ENCODE assay signal across 8 cellular contexts in genomic region chr6:131063028-131063763, GRCh38. TPM values are rescaled to one million over a fixed set of nuclear protein-coding genes. Genes with fewer than 3 reads are reported as not detected.
DNase-seq lines count a peak whose midpoint lies in the region; ATAC-seq and TF ChIP-seq lines count a peak whose summit lies in the region.

Gene EPB41L2 (minus strand): TSS chr6:131063245. CDS start chr6:130956485, 106,760 bp downstream.

- no peaks in the 10 kb centered on the region for H3F3A ChIP-seq in neural cell (ENCODE audit: insufficient read depth, low read length, poor library complexity, severe bottlenecking)

- no peaks in the 10 kb centered on the region for H4K20me1 ChIP-seq in neural cell (ENCODE audit: insufficient read depth)

- no peaks in the 10 kb centered on the region for H3K79me2 ChIP-seq in neural cell (replicated peaks; ENCODE audit: insufficient read depth, low read length)

- H3K27ac ChIP-seq in RWPE2 (ENCODE audit: poor library complexity, severe bottlenecking) (peak within 1 kb of the TSS; percentile 60), neural cell (ENCODE audit: low read length) (no peak within 1 kb of the TSS), stomach (peak within 1 kb of the TSS; percentile 54 to 91 (median 84))

- H3K4me1 ChIP-seq in RWPE2 (ENCODE audit: insufficient read depth, poor library complexity, severe bottlenecking) (peaks cover 15% of the 10 kb centered on the region), stomach (peaks cover 0 to 40% (median 15%) of the 10 kb centered on the region in 4 donors)

- DNase-seq in CMK (ENCODE audit: low read depth) (peak; percentile 58), RWPE2 (ENCODE audit: low spot score) (peak; percentile 86), fibroblast of the conjunctiva (ENCODE audit: low read depth) (peak; percentile 74), stomach (peak; percentile 86)
- peak; percentile 92 for DNase-seq in activated effector memory CD4-positive, alpha-beta T cell treated with anti-CD3 and anti-CD28 coated beads, Interleukin-2, amount 50 U/mL, for 16 hours

- H2AFZ ChIP-seq in neural cell (ENCODE audit: low read depth, low read length): peak within 1 kb of the TSS; percentile 36

- intact Hi-C loops in stomach (cut with DNase I; ENCODE audit: low total_unique reads): no loop called here

- TF ChIP-seq CTCF in RWPE2 (IDR thresholded peaks at IDR 0.05; ENCODE audit: poor library complexity, severe bottlenecking): peak; percentile 6
- TF ChIP-seq CTCF in neural cell (IDR thresholded peaks at IDR 0.05; ENCODE audit: poor library complexity, severe bottlenecking): no peak
- peak in 3 of 7 experiments; percentile 35 to 54 (median 39) for TF ChIP-seq CTCF in stomach (IDR thresholded peaks at IDR 0.05)

- TF ChIP-seq POLR2A in stomach (IDR thresholded peaks at IDR 0.05): no peak

- TF ChIP-seq EP300 in neural cell (conservative IDR thresholded peaks at IDR 0.05; ENCODE audit: poor library complexity, severe bottlenecking) (no peak), stomach (IDR thresholded peaks at IDR 0.05) (no peak)

- 0% methylated on average over 11 to 61 of the region's 61 CpGs for WGBS in stomach, 5 donors

- H3K9ac ChIP-seq in neural cell (ENCODE audit: low read length): peak within 1 kb of the TSS; percentile 64

- peak within 1 kb of the TSS; percentile 31 for H3K4me2 ChIP-seq in neural cell (ENCODE audit: low read length)

- TF ChIP-seq RAD21 in neural cell (conservative IDR thresholded peaks at IDR 0.05): no peak

- H3K36me3 ChIP-seq in RWPE2 (ENCODE audit: low read depth) (no peaks in the 10 kb centered on the region), neural cell (ENCODE audit: insufficient read depth, low read length) (no peaks in the 10 kb centered on the region), stomach (no peaks in the 10 kb centered on the region)

- no peaks in the 10 kb centered on the region for H3K9me3 ChIP-seq in RWPE2 (ENCODE audit: severe bottlenecking)
- H3K9me3 ChIP-seq in neural cell (ENCODE audit: low read length): no peaks in the 10 kb centered on the region
- H3K9me3 ChIP-seq in stomach: no peaks in the 10 kb centered on the region

- peak; percentile 73 for ATAC-seq in GM19452 (IDR thresholded peaks at IDR 0.05; ENCODE audit: unreplicated experiment)
- ATAC-seq in HG03575 (IDR thresholded peaks at IDR 0.05; ENCODE audit: extremely low read depth, insufficient number of reproducible peaks, low FRiP score, unreplicated experiment): peak; percentile 28
- peak; percentile 89 for ATAC-seq in RWPE2 (ENCODE audit: low read depth)

- H3K4me3 ChIP-seq in RWPE2 (ENCODE audit: severe bottlenecking): peak within 1 kb of the TSS; percentile 92
- peak within 1 kb of the TSS; percentile 88 for H3K4me3 ChIP-seq in neural cell (ENCODE audit: low read length)
- peak within 1 kb of the TSS; percentile 79 to 99 (median 97) for H3K4me3 ChIP-seq in stomach

- no peaks in the 10 kb centered on the region for H3K9me2 ChIP-seq in neural cell (ENCODE audit: insufficient read depth, low read length)

- H3K27me3 ChIP-seq in RWPE2 (ENCODE audit: insufficient read depth, poor library complexity, severe bottlenecking) (no peaks in the 10 kb centered on the region), neural cell (ENCODE audit: insufficient read depth, low read depth, low read length) (peaks cover 6% of the 10 kb centered on the region), stomach (no peaks in the 10 kb centered on the region)

TF ChIP-seq in neural cell, 6 proteins besides CTCF, POLR2A, EP300 and RAD21:
- TF ChIP-seq MXI1 (conservative IDR thresholded peaks at IDR 0.05; ENCODE audit: poor library complexity, severe bottlenecking): no peak
- TF ChIP-seq POLR2AphosphoS5 (IDR thresholded peaks at IDR 0.05): no peak
- TF ChIP-seq EZH2 (IDR thresholded peaks at IDR 0.05; ENCODE audit: borderline replicate concordance, insufficient read depth, low read length, poor library complexity, severe bottlenecking): no peak
- no peak for TF ChIP-seq TAF1 (IDR thresholded peaks at IDR 0.05; ENCODE audit: low read depth)
- TF ChIP-seq SMC3 (conservative IDR thresholded peaks at IDR 0.05; ENCODE audit: poor library complexity): no peak
- no peak for TF ChIP-seq REST (IDR thresholded peaks at IDR 0.05; ENCODE audit: borderline replicate concordance)

RNA-seq across cellular contexts. Expression of gene EPB41L2, which starts in this region (rescaled TPM):
- polyA plus RNA-seq in neural cell (13.5 and 28.0 TPM in 2 replicates), stomach (10 to 100 TPM; 12.5 to 28.9 (median 28.6) TPM)
- polyA minus RNA-seq in neural cell: 16.0 and 16.8 TPM in 2 replicates
- 100 to 1,000 TPM in 2 of 5 donors, 10 to 100 TPM in 3; 18.2 to 238 (median 36.5) TPM for total RNA-seq in stomach

Comparison
In these comparisons a context has a peak if more than half of its experiments do, and no peak if none do; other contexts are left out.
1. ATAC-seq: peak in every context shown above with its lines; median percentile 89 in RWPE2; 73 in GM19452; 28 in HG03575.